In the genomic region with DNA sequence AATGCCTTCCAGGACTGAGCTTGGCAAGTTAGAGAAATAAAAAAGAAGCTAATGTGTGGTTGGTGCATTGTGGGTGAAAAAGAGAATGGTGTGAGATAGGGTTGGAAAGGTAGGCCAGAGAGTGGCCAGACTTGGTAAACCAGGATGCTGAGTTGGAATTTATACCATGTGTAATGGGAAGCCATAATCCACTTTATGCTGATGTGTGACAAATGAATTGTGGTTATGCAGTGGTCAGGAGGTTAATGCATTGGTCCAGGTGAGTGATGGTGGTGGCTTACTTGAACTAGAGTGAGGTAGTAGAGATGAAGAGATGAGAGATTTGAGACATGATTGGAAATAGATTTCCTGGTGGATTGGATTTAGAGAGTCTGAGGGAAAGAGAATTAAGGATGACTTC, we compare ENCODE assay signal across 12 cellular contexts. TPM values are rescaled to one million over a fixed set of nuclear protein-coding genes. Genes with fewer than 3 reads are reported as not detected.
DNase-seq lines count a peak whose midpoint lies in the region; ATAC-seq, FAIRE-seq and TF ChIP-seq lines count a peak whose summit lies in the region.
"Had no signal": no experiment of that assay in that cellular context is flagged by ENCODE, and none has a peak within 500 bp of the region (broad histone marks: within the 10 kb centered on the region; RNA-seq: fewer than 3 reads in every experiment).

No MANE protein-coding gene starts in this region.

- H3K4me1 ChIP-seq in DOHH2 (ENCODE audit: control insufficient read depth, low read length) (peaks cover 28% of the 10 kb centered on the region), Karpas-422 (ENCODE audit: low read length) (peaks cover 20% of the 10 kb centered on the region), K562 (replicated peaks in 1 of 2; ENCODE audit: control insufficient read depth in 2 of 2, insufficient read depth in 2 of 2, low read length in 2 of 2) (peaks cover 2 to 5% of the 10 kb centered on the region in 2 experiments; a peak in 3 of 5 replicates)

- H3F3A ChIP-seq in DOHH2 (ENCODE audit: control insufficient read depth, insufficient read depth), result peaks cover 22% of the 10 kb centered on the region

- H2AFZ ChIP-seq in Karpas-422 (ENCODE audit: low read length) (no peak overlapping the region), K562 (ENCODE audit: low read depth, low read length) (no peak overlapping the region)

- peak overlapping the region; percentile 99 for H3K27ac ChIP-seq in DOHH2 (ENCODE audit: low read depth, low read length)
- H3K27ac ChIP-seq in Karpas-422 (ENCODE audit: low read length), result peak overlapping the region; percentile 67
- peak overlapping the region; percentile 98 for H3K27ac ChIP-seq in K562 (ENCODE audit: extremely low read depth, low read depth, low read length)

- H3K36me3 ChIP-seq in DOHH2 (ENCODE audit: control insufficient read depth, low read length), result peaks cover 47% of the 10 kb centered on the region
- H3K36me3 ChIP-seq in Karpas-422 (ENCODE audit: insufficient read depth, low read length), result peaks cover 18% of the 10 kb centered on the region
- peaks cover 36% of the 10 kb centered on the region; the same call in 2 of the 3 replicates for H3K36me3 ChIP-seq in K562 (ENCODE audit: control insufficient read depth, insufficient read depth, low read length)

- H4K20me1 ChIP-seq in DOHH2 (ENCODE audit: control insufficient read depth, insufficient read depth, low read depth, low read length), result no peaks in the 10 kb centered on the region
- H4K20me1 ChIP-seq in Karpas-422 (ENCODE audit: insufficient read depth, low read depth, low read length), result no peaks in the 10 kb centered on the region
- H4K20me1 ChIP-seq in K562 (replicated peaks; ENCODE audit: control insufficient read depth, insufficient read depth, low read length), result no peaks in the 10 kb centered on the region

- H3K27ac Mint-ChIP-seq in natural killer cell treated with Interleukin-12 subunit alpha and Interleukin-12 subunit beta and Interleukin-15 and Interleukin-18, amount 100 ng/mL, for 72 hours, result peak overlapping the region in 1 of 2 donors; percentile 97

- no peaks in the 10 kb centered on the region for H3K27me3 ChIP-seq in DOHH2 (ENCODE audit: control insufficient read depth, low read length)
- H3K27me3 ChIP-seq in Karpas-422 (ENCODE audit: low read length), result no peaks in the 10 kb centered on the region
- H3K27me3 ChIP-seq in K562 (ENCODE audit: control insufficient read depth in 2 of 2, insufficient read depth in 2 of 2, low read length in 2 of 2), result no peaks in the 10 kb centered on the region

- H3K9me1 ChIP-seq in K562 (ENCODE audit: control insufficient read depth, insufficient read depth, low read length), result no peaks in the 10 kb centered on the region

- H3K4me3 Mint-ChIP-seq in natural killer cell treated with Interleukin-12 subunit alpha and Interleukin-12 subunit beta and Interleukin-15 and Interleukin-18, amount 100 ng/mL, for 72 hours, result peak overlapping the region; percentile 98

- in situ Hi-C loops in K562 (cut with MboI), result no loop called here

- peaks cover 29 to 39% of the 10 kb centered on the region in 2 donors for H3K4me1 Mint-ChIP-seq in natural killer cell treated with Interleukin-12 subunit alpha and Interleukin-12 subunit beta and Interleukin-15 and Interleukin-18, amount 100 ng/mL, for 72 hours (ENCODE audit: low read depth in 2 of 2)

- POLR2A ChIA-PET in K562 (lab: Yijun Ruan, JAX), result interaction anchor here (1.0 to 1.1 kb wide), 3 partner anchors 9 to 40 kb away, joined by 3 read pairs; no protein-coding TSS in a partner anchor

- intact Hi-C loops in K562 (cut with micrococcal nuclease), result no loop called here

- H3K4me2 ChIP-seq in DOHH2 (ENCODE audit: low read length) (peak overlapping the region; percentile 98), Karpas-422 (ENCODE audit: low read depth, low read length, poor library complexity, severe bottlenecking) (peak overlapping the region; percentile 75), K562 (ENCODE audit: insufficient read depth, low read length) (peak overlapping the region; percentile 97)

- H3K36me3 Mint-ChIP-seq in natural killer cell treated with Interleukin-12 subunit alpha and Interleukin-12 subunit beta and Interleukin-15 and Interleukin-18, amount 100 ng/mL, for 72 hours, result peaks cover 12% of the 10 kb centered on the region

- no peaks in the 10 kb centered on the region for H3K9me3 Mint-ChIP-seq in natural killer cell treated with Interleukin-12 subunit alpha and Interleukin-12 subunit beta and Interleukin-15 and Interleukin-18, amount 100 ng/mL, for 72 hours

- no peak for TF ChIP-seq RAD21 in K562 (CRISPR knock-in tag; conservative IDR thresholded peaks at IDR 0.05 in 1 of 2, IDR thresholded peaks at IDR 0.05 in 1 of 2)

- H3K9me3 ChIP-seq in DOHH2 (ENCODE audit: control insufficient read depth, insufficient read depth, low read length), result no peaks in the 10 kb centered on the region
- H3K9me3 ChIP-seq in Karpas-422 (ENCODE audit: low read length), result no peaks in the 10 kb centered on the region
- H3K9me3 ChIP-seq in K562 (replicated peaks; ENCODE audit: control insufficient read depth, insufficient read depth, low read depth, low read length), result no peaks in the 10 kb centered on the region

- peaks cover 67% of the 10 kb centered on the region for H3K79me2 ChIP-seq in DOHH2 (ENCODE audit: control insufficient read depth, low read length)
- H3K79me2 ChIP-seq in Karpas-422 (ENCODE audit: low read length), result peaks cover 53% of the 10 kb centered on the region
- peaks cover 63% of the 10 kb centered on the region for H3K79me2 ChIP-seq in K562 (ENCODE audit: control insufficient read depth, insufficient read depth, low read length)

- peak; percentile 11 for FAIRE-seq in K562 (lab: Jason Lieb, UNC)
- FAIRE-seq: urothelium cell line had no signal

- ATAC-seq in K562, result no peak
- ATAC-seq in natural killer cell treated with Interleukin-12 subunit alpha and Interleukin-12 subunit beta and Interleukin-15 and Interleukin-18, amount 100 ng/mL, for 72 hours, result no peak
- ATAC-seq in HG02763 (IDR thresholded peaks at IDR 0.05; ENCODE audit: unreplicated experiment), result no peak

- no TSS peak for BruUV-seq in K562 (replicated peaks; lab: Mats Ljungman, UMichigan)

- no peaks in the 10 kb centered on the region for H3K27me3 Mint-ChIP-seq in natural killer cell treated with Interleukin-12 subunit alpha and Interleukin-12 subunit beta and Interleukin-15 and Interleukin-18, amount 100 ng/mL, for 72 hours

- H3K9ac ChIP-seq in Karpas-422 (ENCODE audit: low read length) (peak overlapping the region; percentile 77), K562 (ENCODE audit: insufficient read depth in 1 of 2, low read depth in 2 of 2, low read length in 2 of 2) (peak overlapping the region; percentile 49 to 98)

- H3K4me3 ChIP-seq in DOHH2 (ENCODE audit: low read length), result peak overlapping the region; percentile 98
- H3K4me3 ChIP-seq in Karpas-422 (ENCODE audit: low read length), result peak overlapping the region; percentile 73
- peak overlapping the region; percentile 96 for H3K4me3 ChIP-seq in K562

- H3K9me2 ChIP-seq in DOHH2 (replicated peaks; ENCODE audit: control insufficient read depth, low read length), result no peaks in the 10 kb centered on the region
- no peaks in the 10 kb centered on the region for H3K9me2 ChIP-seq in Karpas-422 (replicated peaks; ENCODE audit: insufficient read depth, low read length)

- no peak for TF ChIP-seq EP300 in K562 (IDR thresholded peaks at IDR 0.05; ENCODE audit: low read length)

- TF ChIP-seq CTCF in DOHH2 (IDR thresholded peaks at IDR 0.05; ENCODE audit: low read depth, low read length, poor library complexity, severe bottlenecking) (no peak), K562 (IDR thresholded peaks at IDR 0.05 in 2 of 3, conservative IDR thresholded peaks at IDR 0.05 in 1 of 3; ENCODE audit: insufficient read depth in 2 of 3, low read depth in 1 of 3, low read length in 3 of 3) (no peak)

- no peak for TF ChIP-seq POLR2A in K562 (conservative IDR thresholded peaks at IDR 0.05)

- peak; percentile 53 for DNase-seq in Karpas-422
- DNase-seq in K562 (ENCODE audit: extremely low read depth in 1 of 4, low spot score in 3 of 4), result no peak
- no peak for DNase-seq in natural killer cell treated with Interleukin-12 subunit alpha and Interleukin-12 subunit beta and Interleukin-15 and Interleukin-18, amount 100 ng/mL, for 72 hours (ENCODE audit: low spot score)
- no peak for DNase-seq in NCI-H524 (lab: John Stamatoyannopoulos, UW)
- DNase-seq in NCI-H2029 treated with DMSO at 0.1 percent for 48 hours (lab: John Stamatoyannopoulos, UW), result no peak
- no peak for DNase-seq in NOMO-1 treated with DMSO at 0.1 percent for 48 hours (lab: John Stamatoyannopoulos, UW; ENCODE audit: unreplicated experiment)
- DNase-seq: hypothalamus; NCI-H446; stimulated activated CD4-positive, alpha-beta T cell treated with anti-CD3 and anti-CD28 coated beads, Interleukin-15, amount 100 ng/mL, for 24 hours had no signal

- CTCF ChIA-PET in K562 (lab: Yijun Ruan, JAX; ENCODE audit: low intra/inter-chr PET ratio), result no interaction called here

RNA-seq across cellular contexts. Expression of gene PFAS, which starts 1.0 kb away (rescaled TPM):
- 39.9 and 129 TPM in 2 replicates for total RNA-seq in Karpas-422 (2014; rRNA removed; shearing (Covaris generic); ENCODE audit: low replicate concordance)
- total RNA-seq in K562 (2011; cell fraction: chromatin; rRNA removed; ENCODE audit: low replicate concordance), result 107 and 253 TPM in 2 replicates
- 170 and 185 TPM in 2 replicates for total RNA-seq in K562 (2011; cell fraction: nucleolus; rRNA removed)
- 90.2 and 106 TPM in 2 replicates for total RNA-seq in K562 (2011; cell fraction: nucleoplasm; rRNA removed)
- total RNA-seq in K562 (2014; rRNA removed) (59.2 and 69.0 TPM in 2 replicates), K562 (2014; rRNA removed; fragmentation: Illumina TruSeq; extraction: Trizol) (36.2 and 43.9 TPM in 2 replicates), K562 (2015; rRNA removed; fragmentation: Illumina TruSeq; extraction: Trizol) (33.6 and 33.7 TPM in 2 replicates), K562 (2021) (128 and 131 TPM in 2 replicates)
- polyA plus RNA-seq in K562 (2011; rRNA removed) (27.3 and 39.8 TPM in 2 replicates), K562 (2014; fragmentation: Illumina TruSeq; extraction: Trizol) (44.8 and 50.5 TPM in 2 replicates), K562 (2014; fragmentation: Nextera tagmentation; extraction: Ambion mirVana) (10 to 100 TPM; 11.6 to 18.2 TPM), K562 (2014; rRNA removed) (46.9 and 53.3 TPM in 2 replicates)
- polyA plus RNA-seq in K562 (2011; cell fraction: cytosol; rRNA removed), result 29.6 and 42.9 TPM in 2 replicates
- 114 and 225 TPM in 2 replicates for polyA plus RNA-seq in K562 (2011; cell fraction: nucleus; rRNA removed)
- polyA plus RNA-seq in K562 (2012), result 28.2 and 62.7 TPM in 2 replicates
- polyA minus RNA-seq in K562 (2011; rRNA and poly(A)+ RNA removed), result 54.9 and 63.9 TPM in 2 replicates
- polyA minus RNA-seq in K562 (2011; cell fraction: cytosol; rRNA and poly(A)+ RNA removed), result 49.4 and 60.8 TPM in 2 replicates
- polyA minus RNA-seq in K562 (2011; cell fraction: nucleus; rRNA and poly(A)+ RNA removed), result 58.5 and 59.8 TPM in 2 replicates
- 100 to 1,000 TPM in 1 of 2 donors, 10 to 100 TPM in 1; 77.1 to 257 TPM for total RNA-seq in natural killer cell treated with Interleukin-12 subunit alpha and Interleukin-12 subunit beta and Interleukin-15 and Interleukin-18, amount 100 ng/mL, for 72 hours

RNA-seq across cellular contexts. Expression of gene CTC1, which starts 2.2 kb away (rescaled TPM):
- 16.4 and 19.7 TPM in 2 replicates for total RNA-seq in Karpas-422 (2014; rRNA removed; shearing (Covaris generic); ENCODE audit: low replicate concordance)
- total RNA-seq in K562 (2011; cell fraction: chromatin; rRNA removed; ENCODE audit: low replicate concordance), result 144 and 309 TPM in 2 replicates
- total RNA-seq in K562 (2011; cell fraction: nucleolus; rRNA removed), result 104 and 131 TPM in 2 replicates
- 112 and 125 TPM in 2 replicates for total RNA-seq in K562 (2011; cell fraction: nucleoplasm; rRNA removed)
- 5.7 and 9.6 TPM in 2 replicates for total RNA-seq in K562 (2014; rRNA removed)
- 6.7 and 9.3 TPM in 2 replicates for total RNA-seq in K562 (2014; rRNA removed; fragmentation: Illumina TruSeq; extraction: Trizol)
- total RNA-seq in K562 (2015; rRNA removed; fragmentation: Illumina TruSeq; extraction: Trizol), result 3.8 and 5.8 TPM in 2 replicates
- 29.7 and 32.8 TPM in 2 replicates for total RNA-seq in K562 (2021)
- 9.6 and 15.3 TPM in 2 replicates for polyA plus RNA-seq in K562 (2011; rRNA removed)
- 7.0 and 7.8 TPM in 2 replicates for polyA plus RNA-seq in K562 (2011; cell fraction: cytosol; rRNA removed)
- 99.2 and 159 TPM in 2 replicates for polyA plus RNA-seq in K562 (2011; cell fraction: nucleus; rRNA removed)
- polyA plus RNA-seq in K562 (2012), result 10.8 and 16.7 TPM in 2 replicates
- polyA plus RNA-seq in K562 (2014; fragmentation: Illumina TruSeq; extraction: Trizol), result 19.8 and 20.8 TPM in 2 replicates
- polyA plus RNA-seq in K562 (2014; fragmentation: Nextera tagmentation; extraction: Ambion mirVana), result 1 to 10 TPM; 3.1 to 5.1 TPM
- 14.1 and 21.4 TPM in 2 replicates for polyA plus RNA-seq in K562 (2014; rRNA removed)
- 19.6 and 21.1 TPM in 2 replicates for polyA minus RNA-seq in K562 (2011; rRNA and poly(A)+ RNA removed)
- 4.9 and 6.5 TPM in 2 replicates for polyA minus RNA-seq in K562 (2011; cell fraction: cytosol; rRNA and poly(A)+ RNA removed)
- 52.2 and 68.6 TPM in 2 replicates for polyA minus RNA-seq in K562 (2011; cell fraction: nucleus; rRNA and poly(A)+ RNA removed)
- total RNA-seq in natural killer cell treated with Interleukin-12 subunit alpha and Interleukin-12 subunit beta and Interleukin-15 and Interleukin-18, amount 100 ng/mL, for 72 hours, result 100 to 1,000 TPM in 1 of 2 donors, 10 to 100 TPM in 1; 79.6 to 110 TPM

RNA-seq across cellular contexts. Expression of gene RANGRF, which starts 38.4 kb away (rescaled TPM):
- 25.5 and 41.3 TPM in 2 replicates for total RNA-seq in Karpas-422 (2014; rRNA removed; shearing (Covaris generic); ENCODE audit: low replicate concordance)
- 5.1 and 15.0 TPM in 2 replicates for total RNA-seq in K562 (2011; cell fraction: chromatin; rRNA removed; ENCODE audit: low replicate concordance)
- 14.6 and 14.7 TPM in 2 replicates for total RNA-seq in K562 (2011; cell fraction: nucleolus; rRNA removed)
- total RNA-seq in K562 (2011; cell fraction: nucleoplasm; rRNA removed), result 13.1 and 14.4 TPM in 2 replicates
- total RNA-seq in K562 (2014; rRNA removed) (15.4 and 18.4 TPM in 2 replicates), K562 (2014; rRNA removed; fragmentation: Illumina TruSeq; extraction: Trizol) (7.2 and 7.6 TPM in 2 replicates), K562 (2015; rRNA removed; fragmentation: Illumina TruSeq; extraction: Trizol) (10.1 and 11.6 TPM in 2 replicates), K562 (2021) (17.3 and 17.6 TPM in 2 replicates)
- polyA plus RNA-seq in K562 (2011; rRNA removed) (14.7 and 17.0 TPM in 2 replicates), K562 (2014; fragmentation: Illumina TruSeq; extraction: Trizol) (23.3 TPM in 2 replicates), K562 (2014; fragmentation: Nextera tagmentation; extraction: Ambion mirVana) (10 to 100 TPM; 48.7 to 60.0 TPM), K562 (2014; rRNA removed) (16.0 and 20.6 TPM in 2 replicates)
- polyA plus RNA-seq in K562 (2011; cell fraction: cytosol; rRNA removed), result 20.0 and 29.0 TPM in 2 replicates
- 34.9 and 41.5 TPM in 2 replicates for polyA plus RNA-seq in K562 (2011; cell fraction: nucleus; rRNA removed)
- 24.2 and 24.4 TPM in 2 replicates for polyA plus RNA-seq in K562 (2012)
- 5.0 and 7.7 TPM in 2 replicates for polyA minus RNA-seq in K562 (2011; rRNA and poly(A)+ RNA removed)
- polyA minus RNA-seq in K562 (2011; cell fraction: cytosol; rRNA and poly(A)+ RNA removed), result 7.2 and 10.2 TPM in 2 replicates
- polyA minus RNA-seq in K562 (2011; cell fraction: nucleus; rRNA and poly(A)+ RNA removed), result 3.2 and 3.9 TPM in 2 replicates
- 10 to 100 TPM; 46.9 to 62.8 TPM for total RNA-seq in natural killer cell treated with Interleukin-12 subunit alpha and Interleukin-12 subunit beta and Interleukin-15 and Interleukin-18, amount 100 ng/mL, for 72 hours

RNA-seq across cellular contexts. Expression of gene AURKB, which starts 39.7 kb away (rescaled TPM):
- 71.0 and 82.4 TPM in 2 replicates for total RNA-seq in Karpas-422 (2014; rRNA removed; shearing (Covaris generic); ENCODE audit: low replicate concordance)
- 109 and 239 TPM in 2 replicates for total RNA-seq in K562 (2011; cell fraction: chromatin; rRNA removed; ENCODE audit: low replicate concordance)
- total RNA-seq in K562 (2011; cell fraction: nucleolus; rRNA removed), result 161 and 197 TPM in 2 replicates
- 144 and 149 TPM in 2 replicates for total RNA-seq in K562 (2011; cell fraction: nucleoplasm; rRNA removed)
- total RNA-seq in K562 (2014; rRNA removed) (78.1 and 96.2 TPM in 2 replicates), K562 (2014; rRNA removed; fragmentation: Illumina TruSeq; extraction: Trizol) (46.7 and 60.3 TPM in 2 replicates), K562 (2015; rRNA removed; fragmentation: Illumina TruSeq; extraction: Trizol) (67.7 and 74.8 TPM in 2 replicates), K562 (2021) (99.8 and 104 TPM in 2 replicates)
- polyA plus RNA-seq in K562 (2011; rRNA removed) (27.2 and 57.3 TPM in 2 replicates), K562 (2014; fragmentation: Illumina TruSeq; extraction: Trizol) (114 and 128 TPM in 2 replicates), K562 (2014; fragmentation: Nextera tagmentation; extraction: Ambion mirVana) (100 to 1,000 TPM in 1 of 2 experiments, 10 to 100 TPM in 1; 63.4 to 101 TPM), K562 (2014; rRNA removed) (51.3 and 62.7 TPM in 2 replicates)
- polyA plus RNA-seq in K562 (2011; cell fraction: cytosol; rRNA removed), result 47.9 and 49.1 TPM in 2 replicates
- polyA plus RNA-seq in K562 (2011; cell fraction: nucleus; rRNA removed), result 213 and 224 TPM in 2 replicates
- 77.0 and 128 TPM in 2 replicates for polyA plus RNA-seq in K562 (2012)
- polyA minus RNA-seq in K562 (2011; rRNA and poly(A)+ RNA removed), result 25.6 and 34.2 TPM in 2 replicates
- polyA minus RNA-seq in K562 (2011; cell fraction: cytosol; rRNA and poly(A)+ RNA removed), result 24.7 and 37.6 TPM in 2 replicates
- 59.9 and 83.2 TPM in 2 replicates for polyA minus RNA-seq in K562 (2011; cell fraction: nucleus; rRNA and poly(A)+ RNA removed)
- 100 to 1,000 TPM in 1 of 2 donors, 10 to 100 TPM in 1; 90.2 to 199 TPM for total RNA-seq in natural killer cell treated with Interleukin-12 subunit alpha and Interleukin-12 subunit beta and Interleukin-15 and Interleukin-18, amount 100 ng/mL, for 72 hours

RNA-seq across cellular contexts. Expression of gene SLC25A35, which starts 45.1 kb away (rescaled TPM):
- total RNA-seq in Karpas-422 (2014; rRNA removed; shearing (Covaris generic); ENCODE audit: low replicate concordance), result 4.8 and 7.6 TPM in 2 replicates
- total RNA-seq in K562 (2011; cell fraction: chromatin; rRNA removed; ENCODE audit: low replicate concordance), result 18.4 and 34.5 TPM in 2 replicates
- 12.9 and 13.0 TPM in 2 replicates for total RNA-seq in K562 (2011; cell fraction: nucleolus; rRNA removed)
- total RNA-seq in K562 (2011; cell fraction: nucleoplasm; rRNA removed), result 19.7 and 31.4 TPM in 2 replicates
- 0.95 and 2.8 TPM in 2 replicates for total RNA-seq in K562 (2014; rRNA removed)
- 1.0 and 1.1 TPM in 2 replicates for total RNA-seq in K562 (2014; rRNA removed; fragmentation: Illumina TruSeq; extraction: Trizol)
- total RNA-seq in K562 (2015; rRNA removed; fragmentation: Illumina TruSeq; extraction: Trizol), result 1.4 and 1.8 TPM in 2 replicates
- total RNA-seq in K562 (2021), result 5.2 and 5.3 TPM in 2 replicates
- polyA plus RNA-seq in K562 (2011; rRNA removed), result 2.0 and 3.3 TPM in 2 replicates
- 1.8 and 2.2 TPM in 2 replicates for polyA plus RNA-seq in K562 (2011; cell fraction: cytosol; rRNA removed)
- polyA plus RNA-seq in K562 (2011; cell fraction: nucleus; rRNA removed), result 26.8 and 38.9 TPM in 2 replicates
- polyA plus RNA-seq in K562 (2012), result 6.8 and 12.3 TPM in 2 replicates
- polyA plus RNA-seq in K562 (2014; fragmentation: Illumina TruSeq; extraction: Trizol), result 4.4 and 5.1 TPM in 2 replicates
- polyA plus RNA-seq in K562 (2014; fragmentation: Nextera tagmentation; extraction: Ambion mirVana), result 1 to 10 TPM in 1 of 2 experiments, under 1 TPM in 1; 0.93 to 1.6 TPM
- polyA plus RNA-seq in K562 (2014; rRNA removed), result 4.4 and 6.2 TPM in 2 replicates
- 1.0 and 1.4 TPM in 2 replicates for polyA minus RNA-seq in K562 (2011; rRNA and poly(A)+ RNA removed)
- polyA minus RNA-seq in K562 (2011; cell fraction: cytosol; rRNA and poly(A)+ RNA removed), result 1.4 and 1.5 TPM in 2 replicates
- 2.9 and 3.9 TPM in 2 replicates for polyA minus RNA-seq in K562 (2011; cell fraction: nucleus; rRNA and poly(A)+ RNA removed)
- 1 to 10 TPM; 4.4 to 5.2 TPM for total RNA-seq in natural killer cell treated with Interleukin-12 subunit alpha and Interleukin-12 subunit beta and Interleukin-15 and Interleukin-18, amount 100 ng/mL, for 72 hours
